8 cellular contexts compared by ENCODE assay signal in the genomic region with DNA sequence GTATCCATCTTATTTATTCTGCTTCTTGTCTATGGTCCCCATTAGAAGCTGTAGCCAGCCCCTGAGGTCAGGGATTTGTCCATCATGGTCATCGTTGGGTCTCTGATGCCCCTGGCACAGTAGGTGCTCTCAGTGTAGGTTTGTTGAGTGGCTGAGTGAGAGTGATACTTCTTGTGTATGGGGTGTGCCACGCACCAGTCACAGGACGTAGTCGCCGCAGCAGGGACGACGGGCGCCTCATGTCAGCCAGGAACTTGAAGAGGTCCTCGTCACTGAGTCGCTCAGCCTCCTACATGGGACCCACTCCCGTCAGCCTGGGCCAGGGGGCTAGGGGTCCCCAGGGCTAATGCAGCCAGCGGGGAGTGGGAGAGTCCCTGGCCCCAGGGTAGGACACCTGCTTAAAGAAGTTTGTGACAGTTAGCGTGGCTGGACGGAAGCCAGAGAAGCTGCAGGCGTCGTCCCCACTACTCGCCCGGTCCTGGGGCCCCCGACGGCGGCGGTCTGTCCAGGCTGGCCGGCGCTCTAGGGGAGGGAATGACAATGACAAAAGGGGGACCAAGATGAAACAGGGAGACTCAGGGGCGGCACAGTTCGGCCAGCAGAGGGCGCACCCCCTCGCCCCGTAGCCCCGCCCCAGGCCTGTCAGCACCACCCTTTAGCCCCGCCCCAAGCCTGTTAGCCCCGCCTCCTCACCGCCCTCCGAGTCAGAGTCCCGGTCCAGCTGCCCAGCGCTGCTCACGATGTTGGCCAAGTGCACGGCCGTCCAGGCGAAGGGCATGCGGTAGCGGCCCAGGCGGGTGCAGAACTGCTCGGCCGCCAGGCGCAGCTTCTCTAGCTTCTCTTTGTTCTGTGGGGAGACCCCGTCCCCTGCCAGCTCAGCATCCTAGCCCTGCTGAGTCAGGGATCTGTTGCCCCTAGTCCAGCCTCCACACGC. TPM values are rescaled to one million over a fixed set of nuclear protein-coding genes. Genes with fewer than 3 reads are reported as not detected.
DNase-seq lines count a peak whose midpoint lies in the region; ATAC-seq, FAIRE-seq and TF ChIP-seq lines count a peak whose summit lies in the region.

No MANE protein-coding gene starts in this region.

- POLR2A ChIA-PET in PC-9 (lab: Charles Lee; ENCODE audit: unreplicated experiment), result no interaction called here

- peak overlapping the region; percentile 64 for H3K4me2 ChIP-seq in PC-9

- H3K27ac Mint-ChIP-seq in activated T-cell treated with anti-CD3 and anti-CD28 coated beads, Interleukin-2, amount 50 U/mL, for 24 hours, result no peak overlapping the region
- H3K27ac Mint-ChIP-seq in nephron, result peak overlapping the region in 2 of 3 experiments; percentile 23 to 44
- no peak overlapping the region for H3K27ac Mint-ChIP-seq in stimulated activated naive B cell treated with anti-CD40 and anti-IgM and Interleukin-4, amounts not matched to agents 10 μg/mL and 1 μg/mL and 100 μg/mL, for 72 hours

- H3K27me3 Mint-ChIP-seq in activated T-cell treated with anti-CD3 and anti-CD28 coated beads, Interleukin-2, amount 50 U/mL, for 24 hours, result peaks cover 33% of the 10 kb centered on the region
- no peaks in the 10 kb centered on the region for H3K27me3 Mint-ChIP-seq in nephron (ENCODE audit: low read depth)
- peaks cover 15 to 32% of the 10 kb centered on the region in 2 donors for H3K27me3 Mint-ChIP-seq in stimulated activated naive B cell treated with anti-CD40 and anti-IgM and Interleukin-4, amounts not matched to agents 10 μg/mL and 1 μg/mL and 100 μg/mL, for 72 hours

- peaks cover 5% of the 10 kb centered on the region for H3K4me1 Mint-ChIP-seq in activated T-cell treated with anti-CD3 and anti-CD28 coated beads, Interleukin-2, amount 50 U/mL, for 24 hours (ENCODE audit: low read depth)
- H3K4me1 Mint-ChIP-seq in nephron, result peaks cover 15% of the 10 kb centered on the region
- H3K4me1 Mint-ChIP-seq in stimulated activated naive B cell treated with anti-CD40 and anti-IgM and Interleukin-4, amounts not matched to agents 10 μg/mL and 1 μg/mL and 100 μg/mL, for 72 hours, result peaks cover 4 to 10% of the 10 kb centered on the region in 2 donors

- no peaks in the 10 kb centered on the region for H3K36me3 Mint-ChIP-seq in activated T-cell treated with anti-CD3 and anti-CD28 coated beads, Interleukin-2, amount 50 U/mL, for 24 hours (ENCODE audit: low read depth)
- peaks cover 24% of the 10 kb centered on the region for H3K36me3 Mint-ChIP-seq in nephron (ENCODE audit: low read depth)
- peaks cover 3 to 17% of the 10 kb centered on the region in 2 donors for H3K36me3 Mint-ChIP-seq in stimulated activated naive B cell treated with anti-CD40 and anti-IgM and Interleukin-4, amounts not matched to agents 10 μg/mL and 1 μg/mL and 100 μg/mL, for 72 hours

- DNase-seq in D721Med (ENCODE audit: insufficient read length, low spot score), result peak; percentile 99
- peak; percentile 60 to 89 for DNase-seq in PC-9
- peak; percentile 92 for DNase-seq in activated T-cell treated with anti-CD3 and anti-CD28 coated beads, Interleukin-2, amount 50 U/mL, for 24 hours
- DNase-seq in fibroblast of gingiva (ENCODE audit: low read depth), result peak; percentile 80
- peak; percentile 70 for DNase-seq in stimulated activated naive B cell treated with anti-CD40 and anti-IgM and Interleukin-4, amounts not matched to agents 10 μg/mL and 1 μg/mL and 100 μg/mL, for 72 hours

- no peaks in the 10 kb centered on the region for H4K20me1 ChIP-seq in PC-9 (ENCODE audit: insufficient read depth)

- FAIRE-seq in D721Med (lab: Jason Lieb, UNC), result no peak

- H3K79me2 ChIP-seq in PC-9 (ENCODE audit: low read depth), result no peaks in the 10 kb centered on the region

- peaks cover 17% of the 10 kb centered on the region for H3F3A ChIP-seq in PC-9 (ENCODE audit: insufficient read depth, low read depth)

- no peaks in the 10 kb centered on the region for H3K9me3 ChIP-seq in PC-9 (ENCODE audit: insufficient read depth, low read depth)

- H2AFZ ChIP-seq in PC-9, result no peak overlapping the region

- intact Hi-C loops in PC-9 (cut with micrococcal nuclease; ENCODE audit: unreplicated experiment), result no loop called here

- H3K4me1 ChIP-seq in PC-9 (replicated peaks; ENCODE audit: insufficient read depth), result no peaks in the 10 kb centered on the region

- no TSS peak for BruUV-seq in PC-9 (replicated peaks; lab: Mats Ljungman, UMichigan)

- H3K9me2 ChIP-seq in PC-9 (ENCODE audit: insufficient read depth), result no peaks in the 10 kb centered on the region

- no peak overlapping the region for H3K4me3 ChIP-seq in PC-9

- ATAC-seq in HG02798 (IDR thresholded peaks at IDR 0.05; ENCODE audit: poor library complexity, unreplicated experiment), result peak; percentile 82
- ATAC-seq in stimulated activated naive B cell treated with anti-CD40 and anti-IgM and Interleukin-4, amounts not matched to agents 10 μg/mL and 1 μg/mL and 100 μg/mL, for 72 hours (replicated peaks), result peak; percentile 97 to 98
- no peak for ATAC-seq in HG02623 (IDR thresholded peaks at IDR 0.05; ENCODE audit: unreplicated experiment)

- CTCF ChIA-PET in PC-9 (lab: Charles Lee), result interaction anchor here (0.6 to 0.7 kb wide), 5 partner anchors 9 to 615 kb away, joined by 3 to 15 read pairs (median 3); no protein-coding TSS in a partner anchor

- peaks cover 7% of the 10 kb centered on the region for H3K9me3 Mint-ChIP-seq in activated T-cell treated with anti-CD3 and anti-CD28 coated beads, Interleukin-2, amount 50 U/mL, for 24 hours
- no peaks in the 10 kb centered on the region for H3K9me3 Mint-ChIP-seq in nephron
- H3K9me3 Mint-ChIP-seq in stimulated activated naive B cell treated with anti-CD40 and anti-IgM and Interleukin-4, amounts not matched to agents 10 μg/mL and 1 μg/mL and 100 μg/mL, for 72 hours, result peaks cover 3 to 10% of the 10 kb centered on the region in 2 donors

- no peaks in the 10 kb centered on the region for H3K27me3 ChIP-seq in PC-9 (ENCODE audit: insufficient read depth, low read depth)

- H3K36me3 ChIP-seq in PC-9 (ENCODE audit: low read depth), result peaks cover 4% of the 10 kb centered on the region; the same call in 1 of the 2 replicates

- no peak overlapping the region for H3K27ac ChIP-seq in PC-9

- peak overlapping the region; percentile 18 for H3K4me3 Mint-ChIP-seq in activated T-cell treated with anti-CD3 and anti-CD28 coated beads, Interleukin-2, amount 50 U/mL, for 24 hours
- H3K4me3 Mint-ChIP-seq in nephron, result peak overlapping the region in 1 of 3 experiments; percentile 12
- peak overlapping the region in 1 of 2 donors; percentile 61 for H3K4me3 Mint-ChIP-seq in stimulated activated naive B cell treated with anti-CD40 and anti-IgM and Interleukin-4, amounts not matched to agents 10 μg/mL and 1 μg/mL and 100 μg/mL, for 72 hours

- peak; percentile 47 for TF ChIP-seq CTCF in D721Med (IDR thresholded peaks at IDR 0.05; ENCODE audit: insufficient read depth, missing control alignments)
- TF ChIP-seq CTCF in PC-9 (conservative IDR thresholded peaks at IDR 0.05), result peak; percentile 91
- TF ChIP-seq CTCF in nephron (IDR thresholded peaks at IDR 0.05; ENCODE audit: unreplicated experiment in 3 of 3), result peak; percentile 74 to 89 (median 81)

RNA-seq across cellular contexts. Expression of gene ANGPTL8, which starts 3.7 kb away (rescaled TPM):
- not detected in 2 replicates for total RNA-seq in PC-9 (2021)

RNA-seq across cellular contexts. Expression of gene DOCK6, which starts 19.2 kb away (rescaled TPM):
- 32.5 and 68.9 TPM in 2 replicates for total RNA-seq in PC-9 (2021)

RNA-seq across cellular contexts. Expression of gene KANK2, which starts 45.8 kb away (rescaled TPM):
- 32.9 and 39.4 TPM in 2 replicates for total RNA-seq in PC-9 (2021)

RNA-seq across cellular contexts. Expression of gene TSPAN16, which starts 52.8 kb away (rescaled TPM):
- total RNA-seq in PC-9 (2021), result not detected in 2 replicates

Comparison
In these comparisons a context has a peak if more than half of its experiments do, and no peak if none do; other contexts are left out.
1. H3K27ac Mint-ChIP-seq: peak in nephron (2 of 3); none in activated T-cell treated with anti-CD3 and anti-CD28 coated beads, Interleukin-2, amount 50 U/mL, for 24 hours (single experiment) and stimulated activated naive B cell treated with anti-CD40 and anti-IgM and Interleukin-4, amounts not matched to agents 10 μg/mL and 1 μg/mL and 100 μg/mL, for 72 hours (single experiment).
2. Peak in every context shown above with its lines, with median percentiles within 50 percentile points of each other: DNase-seq and CTCF ChIP-seq.